14 cellular contexts compared by ENCODE assay signal in genomic region chr6:18115356-18115755, GRCh38. TPM values are rescaled to one million over a fixed set of nuclear protein-coding genes. Genes with fewer than 3 reads are reported as not detected.
DNase-seq lines count a peak whose midpoint lies in the region; ATAC-seq lines count a peak whose summit lies in the region.
"Had no signal": no experiment of that assay in that cellular context is flagged by ENCODE, and none has a peak within 500 bp of the region (broad histone marks: within the 10 kb centered on the region; RNA-seq: fewer than 3 reads in every experiment).

No MANE protein-coding gene starts in this region.

- DNase-seq in activated naive CD4-positive, alpha-beta T cell treated with anti-CD3 and anti-CD28 coated beads, Interleukin-2, amount 10 ng/mL, durations not matched to agents 7 days and 5 days = no peak
- no peak for DNase-seq in activated naive CD4-positive, alpha-beta T cell treated with anti-CD3 and anti-CD28 coated beads, Interleukin-2, amount 50 U/mL, for 16 hours
- DNase-seq in NOMO-1 treated with DMSO at 0.1 percent for 48 hours (lab: John Stamatoyannopoulos, UW; ENCODE audit: unreplicated experiment) (peak; percentile 37), NCI-H2081 (lab: John Stamatoyannopoulos, UW) (no peak), head of caudate nucleus (no peak), SW 1271 (lab: John Stamatoyannopoulos, UW) (no peak)
- DNase-seq in activated naive CD8-positive, alpha-beta T cell treated with anti-CD3 and anti-CD28 coated beads, Interleukin-2, amount 10 ng/mL, durations not matched to agents 7 days and 5 days = no peak
- DNase-seq in stimulated activated naive B cell treated with anti-CD40 and anti-IgM and Interleukin-4, amounts not matched to agents 10 μg/mL and 1 μg/mL and 100 μg/mL, for 72 hours = no peak
- DNase-seq: activated gamma-delta T cell treated with Interleukin-2 at 50 U/mL for 16 hours, cerebellar nuclear complex, H9, NCI-H1048, occipital lobe had no signal

- peak; percentile 74 for ATAC-seq in activated naive CD8-positive, alpha-beta T cell treated with anti-CD3 and anti-CD28 coated beads, Interleukin-2, amount 10 ng/mL, durations not matched to agents 7 days and 5 days (ENCODE audit: low read depth)
- ATAC-seq in stimulated activated naive B cell treated with anti-CD40 and anti-IgM and Interleukin-4, amounts not matched to agents 10 μg/mL and 1 μg/mL and 100 μg/mL, for 72 hours (replicated peaks) = peak; percentile 42 to 60
- ATAC-seq: gastroesophageal sphincter had no signal

- H3K4me1 Mint-ChIP-seq in activated naive CD4-positive, alpha-beta T cell treated with anti-CD3 and anti-CD28 coated beads, Interleukin-2, amount 10 ng/mL, durations not matched to agents 7 days and 5 days = peaks cover 15% of the 10 kb centered on the region
- peaks cover 17% of the 10 kb centered on the region for H3K4me1 Mint-ChIP-seq in activated naive CD8-positive, alpha-beta T cell treated with anti-CD3 and anti-CD28 coated beads, Interleukin-2, amount 10 ng/mL, durations not matched to agents 7 days and 5 days
- H3K4me1 Mint-ChIP-seq in stimulated activated naive B cell treated with anti-CD40 and anti-IgM and Interleukin-4, amounts not matched to agents 10 μg/mL and 1 μg/mL and 100 μg/mL, for 72 hours = peaks cover 3 to 5% of the 10 kb centered on the region in 2 donors

- peaks cover 4% of the 10 kb centered on the region for H3K9me3 Mint-ChIP-seq in activated naive CD4-positive, alpha-beta T cell treated with anti-CD3 and anti-CD28 coated beads, Interleukin-2, amount 10 ng/mL, durations not matched to agents 7 days and 5 days
- H3K9me3 Mint-ChIP-seq in activated naive CD8-positive, alpha-beta T cell treated with anti-CD3 and anti-CD28 coated beads, Interleukin-2, amount 10 ng/mL, durations not matched to agents 7 days and 5 days = peaks cover 3% of the 10 kb centered on the region
- H3K9me3 Mint-ChIP-seq in stimulated activated naive B cell treated with anti-CD40 and anti-IgM and Interleukin-4, amounts not matched to agents 10 μg/mL and 1 μg/mL and 100 μg/mL, for 72 hours = no peaks in the 10 kb centered on the region
- H3K9me3 Mint-ChIP-seq: H9 had no signal

- CTCF ChIA-PET in activated naive CD4-positive, alpha-beta T cell treated with anti-CD3 and anti-CD28 coated beads, Interleukin-2, amount 10 ng/mL, durations not matched to agents 7 days and 5 days (lab: Charles Lee) = no interaction called here

- no peak overlapping the region for H3K4me3 Mint-ChIP-seq in activated naive CD4-positive, alpha-beta T cell treated with anti-CD3 and anti-CD28 coated beads, Interleukin-2, amount 10 ng/mL, durations not matched to agents 7 days and 5 days
- peak overlapping the region; percentile 55 for H3K4me3 Mint-ChIP-seq in activated naive CD8-positive, alpha-beta T cell treated with anti-CD3 and anti-CD28 coated beads, Interleukin-2, amount 10 ng/mL, durations not matched to agents 7 days and 5 days
- no peak overlapping the region for H3K4me3 Mint-ChIP-seq in stimulated activated naive B cell treated with anti-CD40 and anti-IgM and Interleukin-4, amounts not matched to agents 10 μg/mL and 1 μg/mL and 100 μg/mL, for 72 hours
- H3K4me3 Mint-ChIP-seq: H9 had no signal

- H3K36me3 Mint-ChIP-seq in activated naive CD4-positive, alpha-beta T cell treated with anti-CD3 and anti-CD28 coated beads, Interleukin-2, amount 10 ng/mL, durations not matched to agents 7 days and 5 days = no peaks in the 10 kb centered on the region
- no peaks in the 10 kb centered on the region for H3K36me3 Mint-ChIP-seq in activated naive CD8-positive, alpha-beta T cell treated with anti-CD3 and anti-CD28 coated beads, Interleukin-2, amount 10 ng/mL, durations not matched to agents 7 days and 5 days
- H3K36me3 Mint-ChIP-seq in stimulated activated naive B cell treated with anti-CD40 and anti-IgM and Interleukin-4, amounts not matched to agents 10 μg/mL and 1 μg/mL and 100 μg/mL, for 72 hours = peaks cover 0 to 1% of the 10 kb centered on the region in 2 donors

- H3K27ac Mint-ChIP-seq in activated naive CD4-positive, alpha-beta T cell treated with anti-CD3 and anti-CD28 coated beads, Interleukin-2, amount 10 ng/mL, durations not matched to agents 7 days and 5 days = peak overlapping the region; percentile 6
- H3K27ac Mint-ChIP-seq in activated naive CD8-positive, alpha-beta T cell treated with anti-CD3 and anti-CD28 coated beads, Interleukin-2, amount 10 ng/mL, durations not matched to agents 7 days and 5 days = no peak overlapping the region
- H3K27ac Mint-ChIP-seq in stimulated activated naive B cell treated with anti-CD40 and anti-IgM and Interleukin-4, amounts not matched to agents 10 μg/mL and 1 μg/mL and 100 μg/mL, for 72 hours = peak overlapping the region; percentile 75
- H3K27ac Mint-ChIP-seq: H9 had no signal

- intact Hi-C loops in head of caudate nucleus (cut with DNase I) = no loop called here

- peaks cover 54% of the 10 kb centered on the region for H3K27me3 Mint-ChIP-seq in activated naive CD4-positive, alpha-beta T cell treated with anti-CD3 and anti-CD28 coated beads, Interleukin-2, amount 10 ng/mL, durations not matched to agents 7 days and 5 days
- H3K27me3 Mint-ChIP-seq in activated naive CD8-positive, alpha-beta T cell treated with anti-CD3 and anti-CD28 coated beads, Interleukin-2, amount 10 ng/mL, durations not matched to agents 7 days and 5 days = peaks cover 74% of the 10 kb centered on the region
- H3K27me3 Mint-ChIP-seq in stimulated activated naive B cell treated with anti-CD40 and anti-IgM and Interleukin-4, amounts not matched to agents 10 μg/mL and 1 μg/mL and 100 μg/mL, for 72 hours = peaks cover 0 to 5% of the 10 kb centered on the region in 2 donors

- POLR2A ChIA-PET in activated naive CD8-positive, alpha-beta T cell treated with anti-CD3 and anti-CD28 coated beads, Interleukin-2, amount 10 ng/mL, durations not matched to agents 7 days and 5 days (lab: Charles Lee) = no interaction called here

RNA-seq across cellular contexts. Expression of gene NHLRC1, which starts 7.1 kb away (rescaled TPM):
- under 1 TPM; 0.64 to 0.99 TPM for total RNA-seq in activated naive CD8-positive, alpha-beta T cell treated with anti-CD3 and anti-CD28 coated beads, Interleukin-2, amount 10 ng/mL, durations not matched to agents 7 days and 5 days

RNA-seq across cellular contexts. Expression of gene TPMT, which starts 39.5 kb away (rescaled TPM):
- 1 to 10 TPM; 5.3 to 6.9 TPM for total RNA-seq in activated naive CD8-positive, alpha-beta T cell treated with anti-CD3 and anti-CD28 coated beads, Interleukin-2, amount 10 ng/mL, durations not matched to agents 7 days and 5 days

RNA-seq across cellular contexts. Expression of gene KDM1B, which starts 39.9 kb away (rescaled TPM):
- total RNA-seq in activated naive CD8-positive, alpha-beta T cell treated with anti-CD3 and anti-CD28 coated beads, Interleukin-2, amount 10 ng/mL, durations not matched to agents 7 days and 5 days = 10 to 100 TPM in 1 of 2 experiments, 1 to 10 TPM in 1; 9.7 to 10.2 TPM
